22 cellular contexts compared by ENCODE assay signal in the genomic region with DNA sequence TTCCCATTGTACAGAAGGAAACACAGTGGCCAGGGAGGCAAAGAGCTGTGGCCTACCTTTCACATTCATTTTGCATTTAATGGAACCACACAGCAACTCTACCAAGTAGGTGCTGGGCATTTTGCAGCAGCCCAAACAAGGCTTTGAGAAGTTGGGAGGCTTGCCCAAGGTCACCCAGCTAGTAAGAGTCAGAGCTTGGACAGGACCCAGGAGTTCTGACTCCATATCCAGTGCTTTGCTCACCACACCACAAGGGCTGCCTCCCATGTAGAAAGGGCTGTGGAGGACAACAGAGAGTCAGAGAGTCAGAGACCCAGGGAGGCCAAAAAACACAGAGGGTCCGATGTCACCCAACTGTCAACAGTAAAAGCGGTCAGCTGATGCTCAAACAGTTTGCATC.
DNase-seq lines count a peak whose midpoint lies in the region; ATAC-seq and TF ChIP-seq lines count a peak whose summit lies in the region.
"Had no signal": no experiment of that assay in that cellular context is flagged by ENCODE, and none has a peak within 500 bp of the region (broad histone marks: within the 10 kb centered on the region; RNA-seq: fewer than 3 reads in every experiment).

No MANE protein-coding gene starts in this region.

- DNase-seq in AG10803 (ENCODE audit: low read depth) (peak; percentile 56), RPMI7951 (ENCODE audit: low read depth) (peak; percentile 64), coronary artery (ENCODE audit: low spot score) (peak; percentile 40), mesenchymal stem cell (no peak), iPS-NIHi7 (ENCODE audit: extremely low spot score) (no peak), NOMO-1 treated with dmso at 0.1 percent for 144 hours (lab: John Stamatoyannopoulos, UW; ENCODE audit: unreplicated experiment) (no peak)
- no peak for DNase-seq in stimulated activated CD4-positive, alpha-beta T cell treated with anti-CD3 and anti-CD28 coated beads, Interleukin-15, amount 100 ng/mL, for 24 hours
- DNase-seq: 8988T; BE2C; Caco-2; CD4-positive, CD25-positive, alpha-beta regulatory T cell; GDM1; HFFc6; KG1; NCI-H1417; NCI-H187 treated with DMSO at 0.1 percent for 48 hours; NCI-H226; NCI-H524; NCI-H82; PC-3 had no signal

- H3K4ac ChIP-seq in mesenchymal stem cell (ENCODE audit: low read depth in 1 of 2, low read length in 2 of 2), result no peak overlapping the region

- TF ChIP-seq CTCF in AG10803 (conservative IDR thresholded peaks at IDR 0.05; ENCODE audit: low read length), result no peak
- no peak for TF ChIP-seq CTCF in coronary artery (IDR thresholded peaks at IDR 0.05)

- no peak overlapping the region for H2BK5ac ChIP-seq in mesenchymal stem cell (ENCODE audit: low read depth, low read length, poor library complexity, severe bottlenecking)

- H3K4me3 ChIP-seq in AG10803 (ENCODE audit: low read length) (no peak overlapping the region), coronary artery (no peak overlapping the region), mesenchymal stem cell (ENCODE audit: insufficient read depth in 1 of 2, low read depth in 1 of 2, low read length in 2 of 2) (no peak overlapping the region)

- no peaks in the 10 kb centered on the region for H3K79me1 ChIP-seq in mesenchymal stem cell (replicated peaks; ENCODE audit: low read length, poor library complexity, severe bottlenecking)

- no peak overlapping the region for H3K14ac ChIP-seq in mesenchymal stem cell (ENCODE audit: low read length in 2 of 2)

- ATAC-seq in GM21526 (IDR thresholded peaks at IDR 0.05; ENCODE audit: low FRiP score, unreplicated experiment), result no peak
- ATAC-seq: PC-3 had no signal

- H3K4me1 ChIP-seq in mesenchymal stem cell (ENCODE audit: control insufficient read depth, insufficient read depth, low read depth, low read length), result no peaks in the 10 kb centered on the region
- H3K4me1 ChIP-seq: BE2C, Caco-2 had no signal

- H2AFZ ChIP-seq in mesenchymal stem cell (ENCODE audit: low read depth, low read length), result no peak overlapping the region

- H3K9ac ChIP-seq in mesenchymal stem cell (ENCODE audit: low read length), result peak overlapping the region; percentile 57

- H2AK5ac ChIP-seq in mesenchymal stem cell (ENCODE audit: low read length, severe bottlenecking), result no peak overlapping the region

- H4K91ac ChIP-seq in mesenchymal stem cell (ENCODE audit: low read length), result no peak overlapping the region

- no peaks in the 10 kb centered on the region for H3K36me3 ChIP-seq in mesenchymal stem cell (ENCODE audit: control insufficient read depth in 1 of 2, insufficient read depth in 2 of 2, low read depth in 1 of 2, low read length in 2 of 2)
- H3K36me3 ChIP-seq: BE2C had no signal

- H3K18ac ChIP-seq in mesenchymal stem cell (ENCODE audit: low read depth in 1 of 2, low read length in 2 of 2), result no peak overlapping the region

- H3K23ac ChIP-seq in mesenchymal stem cell (ENCODE audit: low read length in 2 of 2), result no peak overlapping the region

- 80% methylated on average over 2 of the region's 2 CpGs for WGBS in mesenchymal stem cell

- H3K27ac ChIP-seq in coronary artery (no peak overlapping the region), mesenchymal stem cell (ENCODE audit: low read length, poor library complexity, severe bottlenecking) (no peak overlapping the region)
- H3K27ac ChIP-seq: RWPE1 had no signal

- H3K9me3 ChIP-seq in mesenchymal stem cell (ENCODE audit: control insufficient read depth, low read length), result no peaks in the 10 kb centered on the region
- H3K9me3 ChIP-seq: Caco-2 had no signal

- peaks cover 0 to 18% of the 10 kb centered on the region in 2 experiments for H3K27me3 ChIP-seq in mesenchymal stem cell (ENCODE audit: control insufficient read depth in 1 of 2, insufficient read depth in 1 of 2, low read length in 2 of 2)
- H3K27me3 ChIP-seq: BE2C had no signal

- H3K4me2 ChIP-seq in mesenchymal stem cell (ENCODE audit: low read length, poor library complexity, severe bottlenecking), result no peak overlapping the region

- no peak overlapping the region for H2BK15ac ChIP-seq in mesenchymal stem cell (ENCODE audit: low read depth, poor library complexity, severe bottlenecking)

- H2BK120ac ChIP-seq in mesenchymal stem cell (ENCODE audit: low read depth, low read length), result no peak overlapping the region

- H2BK12ac ChIP-seq in mesenchymal stem cell (ENCODE audit: low read length in 2 of 2), result no peak overlapping the region

- no peak overlapping the region for H4K8ac ChIP-seq in mesenchymal stem cell (ENCODE audit: low read length)

Comparison
In these comparisons a context has a peak if more than half of its experiments do, and no peak if none do; other contexts are left out.
1. DNase-seq: peak in AG10803 (single experiment), RPMI7951 (single experiment) and coronary artery (single experiment); none in mesenchymal stem cell (single experiment), iPS-NIHi7 (single experiment), stimulated activated CD4-positive, alpha-beta T cell treated with anti-CD3 and anti-CD28 coated beads, Interleukin-15, amount 100 ng/mL, for 24 hours (single experiment) and NOMO-1 treated with dmso at 0.1 percent for 144 hours (single experiment).